In genomic region chr12:78181544-78182162, GRCh38 we compare ENCODE assay signal across 8 cellular contexts.
DNase-seq lines count a peak whose midpoint lies in the region; ATAC-seq, FAIRE-seq and TF ChIP-seq lines count a peak whose summit lies in the region.

No MANE protein-coding gene starts in this region.

- H3K27ac Mint-ChIP-seq in astrocyte (ENCODE audit: unreplicated experiment) = no peak overlapping the region
- H3K27ac Mint-ChIP-seq in activated naive CD8-positive, alpha-beta T cell treated with anti-CD3 and anti-CD28 coated beads, Interleukin-2, amount 50 U/mL, for 24 hours = no peak overlapping the region
- no peak overlapping the region for H3K27ac Mint-ChIP-seq in activated T-helper 2 cell treated with anti-CD3 and anti-CD28 coated beads, Interferon-gamma antibody, Interleukin-2, Interleukin-4, amounts not matched to agents 10 μg/mL and 5 μg/mL and 100 μg/mL, durations not matched to agents 14 hours and 24 hours and 36 hours

- peaks cover 5% of the 10 kb centered on the region for H3K36me3 Mint-ChIP-seq in astrocyte (ENCODE audit: low read depth, unreplicated experiment)
- no peaks in the 10 kb centered on the region for H3K36me3 Mint-ChIP-seq in activated naive CD8-positive, alpha-beta T cell treated with anti-CD3 and anti-CD28 coated beads, Interleukin-2, amount 50 U/mL, for 24 hours (ENCODE audit: low read depth)
- H3K36me3 Mint-ChIP-seq in activated T-helper 2 cell treated with anti-CD3 and anti-CD28 coated beads, Interferon-gamma antibody, Interleukin-2, Interleukin-4, amounts not matched to agents 10 μg/mL and 5 μg/mL and 100 μg/mL, durations not matched to agents 14 hours and 24 hours and 36 hours (ENCODE audit: low read depth) = no peaks in the 10 kb centered on the region

- H3K4me2 ChIP-seq in astrocyte (ENCODE audit: low read length) = no peak overlapping the region
- H3K4me2 ChIP-seq in osteoblast (ENCODE audit: insufficient read depth, low read length) = no peak overlapping the region

- no peak overlapping the region for H3K4me3 Mint-ChIP-seq in astrocyte (ENCODE audit: unreplicated experiment)
- H3K4me3 Mint-ChIP-seq in activated naive CD8-positive, alpha-beta T cell treated with anti-CD3 and anti-CD28 coated beads, Interleukin-2, amount 50 U/mL, for 24 hours = no peak overlapping the region
- H3K4me3 Mint-ChIP-seq in activated T-helper 2 cell treated with anti-CD3 and anti-CD28 coated beads, Interferon-gamma antibody, Interleukin-2, Interleukin-4, amounts not matched to agents 10 μg/mL and 5 μg/mL and 100 μg/mL, durations not matched to agents 14 hours and 24 hours and 36 hours (ENCODE audit: low read depth) = no peak overlapping the region

- no peaks in the 10 kb centered on the region for H3K4me1 Mint-ChIP-seq in astrocyte (ENCODE audit: low read depth, unreplicated experiment)
- no peaks in the 10 kb centered on the region for H3K4me1 Mint-ChIP-seq in activated naive CD8-positive, alpha-beta T cell treated with anti-CD3 and anti-CD28 coated beads, Interleukin-2, amount 50 U/mL, for 24 hours
- H3K4me1 Mint-ChIP-seq in activated T-helper 2 cell treated with anti-CD3 and anti-CD28 coated beads, Interferon-gamma antibody, Interleukin-2, Interleukin-4, amounts not matched to agents 10 μg/mL and 5 μg/mL and 100 μg/mL, durations not matched to agents 14 hours and 24 hours and 36 hours (ENCODE audit: low read depth) = peaks cover 2% of the 10 kb centered on the region

- H3K9me3 ChIP-seq in astrocyte (ENCODE audit: insufficient read depth, low read depth, low read length) = no peaks in the 10 kb centered on the region
- H3K9me3 ChIP-seq in osteoblast (ENCODE audit: low read depth, low read length) = no peaks in the 10 kb centered on the region

- H3K27ac ChIP-seq in astrocyte (ENCODE audit: low read depth, low read length) (no peak overlapping the region), osteoblast (ENCODE audit: low read depth, low read length) (no peak overlapping the region)

- intact Hi-C loops in activated T-helper 2 cell treated with anti-CD3 and anti-CD28 coated beads, Interferon-gamma antibody, Interleukin-2, Interleukin-4, amounts not matched to agents 10 μg/mL and 5 μg/mL and 100 μg/mL, durations not matched to agents 14 hours and 24 hours and 36 hours (cut with micrococcal nuclease) = no loop called here

- H3K27me3 ChIP-seq in astrocyte (ENCODE audit: insufficient read depth, low read length) (no peaks in the 10 kb centered on the region), osteoblast (ENCODE audit: insufficient read depth, low read length) (no peaks in the 10 kb centered on the region)

- ATAC-seq in activated naive CD8-positive, alpha-beta T cell treated with anti-CD3 and anti-CD28 coated beads, Interleukin-2, amount 50 U/mL, for 24 hours = no peak
- ATAC-seq in GM19397 (IDR thresholded peaks at IDR 0.05; ENCODE audit: unreplicated experiment) = no peak

- H2AFZ ChIP-seq in astrocyte (ENCODE audit: low read depth, low read length) (no peak overlapping the region), osteoblast (ENCODE audit: low read length) (no peak overlapping the region)

- H3K27me3 Mint-ChIP-seq in astrocyte (ENCODE audit: low read depth, unreplicated experiment) = no peaks in the 10 kb centered on the region
- H3K27me3 Mint-ChIP-seq in activated naive CD8-positive, alpha-beta T cell treated with anti-CD3 and anti-CD28 coated beads, Interleukin-2, amount 50 U/mL, for 24 hours = no peaks in the 10 kb centered on the region
- H3K27me3 Mint-ChIP-seq in activated T-helper 2 cell treated with anti-CD3 and anti-CD28 coated beads, Interferon-gamma antibody, Interleukin-2, Interleukin-4, amounts not matched to agents 10 μg/mL and 5 μg/mL and 100 μg/mL, durations not matched to agents 14 hours and 24 hours and 36 hours (ENCODE audit: low read depth) = no peaks in the 10 kb centered on the region

- H3K79me2 ChIP-seq in astrocyte (ENCODE audit: insufficient read depth, low read length) (no peaks in the 10 kb centered on the region), osteoblast (ENCODE audit: insufficient read depth, low read length) (no peaks in the 10 kb centered on the region)

- H3K36me3 ChIP-seq in astrocyte (ENCODE audit: insufficient read depth, low read length) (peaks cover 40% of the 10 kb centered on the region), osteoblast (ENCODE audit: insufficient read depth, low read length) (peaks cover 68% of the 10 kb centered on the region)

- H3K9me3 Mint-ChIP-seq in astrocyte (ENCODE audit: unreplicated experiment) = no peaks in the 10 kb centered on the region
- H3K9me3 Mint-ChIP-seq in activated naive CD8-positive, alpha-beta T cell treated with anti-CD3 and anti-CD28 coated beads, Interleukin-2, amount 50 U/mL, for 24 hours = no peaks in the 10 kb centered on the region
- H3K9me3 Mint-ChIP-seq in activated T-helper 2 cell treated with anti-CD3 and anti-CD28 coated beads, Interferon-gamma antibody, Interleukin-2, Interleukin-4, amounts not matched to agents 10 μg/mL and 5 μg/mL and 100 μg/mL, durations not matched to agents 14 hours and 24 hours and 36 hours = no peaks in the 10 kb centered on the region

- TF ChIP-seq CTCF in GM12873 (IDR thresholded peaks at IDR 0.05; ENCODE audit: insufficient read depth, low read depth, low read length, missing control alignments) = peak; percentile 37
- peak; percentile 31 for TF ChIP-seq CTCF in astrocyte (IDR thresholded peaks at IDR 0.05; ENCODE audit: insufficient read depth, low read depth, low read length)
- peak; percentile 54 for TF ChIP-seq CTCF in osteoblast (IDR thresholded peaks at IDR 0.05; ENCODE audit: extremely low read depth, low read depth, low read length)

- H4K20me1 ChIP-seq in astrocyte (ENCODE audit: insufficient read depth, low read length) (no peaks in the 10 kb centered on the region), osteoblast (ENCODE audit: insufficient read depth, low read length) (no peaks in the 10 kb centered on the region)

- H3K4me3 ChIP-seq in astrocyte (ENCODE audit: insufficient read depth, low read depth, low read length) = no peak overlapping the region
- no peak overlapping the region for H3K4me3 ChIP-seq in osteoblast (ENCODE audit: insufficient read depth, low read length)

- peaks cover 4% of the 10 kb centered on the region for H3K4me1 ChIP-seq in astrocyte (ENCODE audit: insufficient read depth, low read length)
- H3K4me1 ChIP-seq in osteoblast (ENCODE audit: insufficient read depth, low read length) = peaks cover 22% of the 10 kb centered on the region

- H3K9ac ChIP-seq in astrocyte (ENCODE audit: low read length) = no peak overlapping the region

- FAIRE-seq in astrocyte (lab: Jason Lieb, UNC) = no peak

- DNase-seq in NCI-H2029 (lab: John Stamatoyannopoulos, UW) (peak; percentile 26), astrocyte (ENCODE audit: low read depth) (no peak), osteoblast (ENCODE audit: insufficient read length, low spot score, missing footprints) (no peak), middle frontal gyrus (ENCODE audit: extremely low spot score, low spot score) (no peak)
- no peak for DNase-seq in activated naive CD8-positive, alpha-beta T cell treated with anti-CD3 and anti-CD28 coated beads, Interleukin-2, amount 50 U/mL, for 24 hours
- DNase-seq in activated T-helper 2 cell treated with anti-CD3 and anti-CD28 coated beads, Interferon-gamma antibody, Interleukin-2, Interleukin-4, amounts not matched to agents 10 μg/mL and 5 μg/mL and 100 μg/mL, durations not matched to agents 14 hours and 24 hours and 36 hours (ENCODE audit: low spot score) = no peak
